ENCODE assay signal across 24 cellular contexts in the genomic region with DNA sequence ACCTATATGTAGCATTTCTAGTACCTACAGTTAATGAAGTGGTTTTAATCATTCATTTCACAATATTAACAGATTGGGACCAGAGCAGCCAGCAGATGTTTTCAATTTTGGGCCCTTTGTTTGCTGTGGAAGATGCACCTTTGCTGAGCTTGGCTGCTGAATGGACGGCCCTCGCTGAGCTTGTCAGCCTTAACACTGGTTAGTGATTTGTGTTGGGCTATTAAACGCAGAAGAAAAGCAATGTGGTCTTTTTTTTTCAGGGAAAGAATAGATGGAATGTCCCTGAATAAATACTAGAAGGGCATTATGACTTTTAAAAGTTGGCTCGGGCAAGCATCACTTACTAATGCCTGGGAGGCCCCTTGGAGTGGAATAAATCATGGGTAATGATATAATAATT.
DNase-seq lines count a peak whose midpoint lies in the region; ATAC-seq and TF ChIP-seq lines count a peak whose summit lies in the region.
"Had no signal": no experiment of that assay in that cellular context is flagged by ENCODE, and none has a peak within 500 bp of the region (broad histone marks: within the 10 kb centered on the region; RNA-seq: fewer than 3 reads in every experiment).

No MANE protein-coding gene starts in this region.

- H3K4me3 ChIP-seq in fibroblast of mammary gland (ENCODE audit: control insufficient read depth, low read depth, low read length): no peak overlapping the region
- H3K4me3 ChIP-seq: adrenal gland, heart right ventricle, spleen, tibial nerve had no signal

- intact Hi-C loops in activated naive CD4-positive, alpha-beta T cell treated with anti-CD3 and anti-CD28 coated beads for 36 hours (cut with micrococcal nuclease): no loop called here

- no peaks in the 10 kb centered on the region for H3K27me3 Mint-ChIP-seq in activated naive CD4-positive, alpha-beta T cell treated with anti-CD3 and anti-CD28 coated beads for 36 hours (ENCODE audit: low read depth)
- H3K27me3 Mint-ChIP-seq: activated CD4-positive, alpha-beta T cell treated with anti-CD3 and anti-CD28 coated beads, Interleukin-2, amount 10 ng/mL, durations not matched to agents 7 days and 5 days had no signal

- DNase-seq in COLO668 (lab: John Stamatoyannopoulos, UW; ENCODE audit: unreplicated experiment) (peak; percentile 15), NCI-H1092 treated with DMSO at 0.1 percent for 48 hours (lab: John Stamatoyannopoulos, UW) (peak; percentile 83), NCI-H69 (lab: John Stamatoyannopoulos, UW) (peak; percentile 87), fibroblast of mammary gland (ENCODE audit: low read depth) (peak; percentile 19), SKM-1 (lab: John Stamatoyannopoulos, UW; ENCODE audit: unreplicated experiment) (no peak)
- no peak for DNase-seq in activated naive CD4-positive, alpha-beta T cell treated with anti-CD3 and anti-CD28 coated beads for 36 hours
- DNase-seq in activated CD4-positive, alpha-beta T cell treated with anti-CD3 and anti-CD28 coated beads, Interleukin-2, amount 50 U/mL, for 1 hour: no peak
- DNase-seq: activated CD4-positive, alpha-beta T cell treated with anti-CD3 and anti-CD28 coated beads, Interleukin-2, amount 10 ng/mL, durations not matched to agents 7 days and 5 days; activated T-cell treated with anti-CD3 and anti-CD28 coated beads, Interleukin-2, amount 50 U/mL, for 4 hours; adrenal gland; DMS53; effector CD4-positive, alpha-beta T cell; GDM1; H9; heart right ventricle; NCI-H1436 treated with DMSO at 0.1 percent for 48 hours; NK-92 treated with Interleukin-12 subunit alpha and Interleukin-12 subunit beta, amount 100 ng/mL, for 24 hours; right cardiac atrium; spleen; SW 1271; T1000 had no signal

- no peaks in the 10 kb centered on the region for H3K36me3 Mint-ChIP-seq in activated naive CD4-positive, alpha-beta T cell treated with anti-CD3 and anti-CD28 coated beads for 36 hours (ENCODE audit: low read depth)
- H3K36me3 Mint-ChIP-seq: WTC11 had no signal

- no peak for TF ChIP-seq CTCF in fibroblast of mammary gland (conservative IDR thresholded peaks at IDR 0.05; ENCODE audit: control insufficient read depth, insufficient read depth, low read depth, low read length)

- no peak overlapping the region for H3K4me3 Mint-ChIP-seq in activated naive CD4-positive, alpha-beta T cell treated with anti-CD3 and anti-CD28 coated beads for 36 hours
- H3K4me3 Mint-ChIP-seq: activated CD4-positive, alpha-beta T cell treated with anti-CD3 and anti-CD28 coated beads, Interleukin-2, amount 10 ng/mL, durations not matched to agents 7 days and 5 days; activated T-cell treated with anti-CD3 and anti-CD28 coated beads, Interleukin-2, amount 50 U/mL, for 4 hours; H9; WTC11 had no signal

- H3K4me1 Mint-ChIP-seq in activated naive CD4-positive, alpha-beta T cell treated with anti-CD3 and anti-CD28 coated beads for 36 hours (ENCODE audit: low read depth): peaks cover 2% of the 10 kb centered on the region
- H3K4me1 Mint-ChIP-seq: H9, WTC11 had no signal

- CTCF ChIA-PET in activated naive CD4-positive, alpha-beta T cell treated with anti-CD3 and anti-CD28 coated beads for 36 hours (lab: Charles Lee): interaction anchor here (0.6 kb wide), 1 partner anchor 485 kb away, joined by 4 read pairs; no protein-coding TSS in a partner anchor

- ATAC-seq in HG03097 (IDR thresholded peaks at IDR 0.05; ENCODE audit: low FRiP score, unreplicated experiment): no peak
- ATAC-seq: activated T-cell treated with anti-CD3 and anti-CD28 coated beads, Interleukin-2, amount 50 U/mL, for 4 hours; heart right ventricle; right cardiac atrium; WTC11 had no signal

- H3K27ac Mint-ChIP-seq in activated naive CD4-positive, alpha-beta T cell treated with anti-CD3 and anti-CD28 coated beads for 36 hours: no peak overlapping the region
- H3K27ac Mint-ChIP-seq: activated CD4-positive, alpha-beta T cell treated with anti-CD3 and anti-CD28 coated beads, Interleukin-2, amount 10 ng/mL, durations not matched to agents 7 days and 5 days; H9; WTC11 had no signal

- peaks cover 3% of the 10 kb centered on the region for H3K9me3 Mint-ChIP-seq in activated naive CD4-positive, alpha-beta T cell treated with anti-CD3 and anti-CD28 coated beads for 36 hours
- H3K9me3 Mint-ChIP-seq: activated CD4-positive, alpha-beta T cell treated with anti-CD3 and anti-CD28 coated beads, Interleukin-2, amount 10 ng/mL, durations not matched to agents 7 days and 5 days; activated T-cell treated with anti-CD3 and anti-CD28 coated beads, Interleukin-2, amount 50 U/mL, for 4 hours; H9 had no signal

Comparison
In these comparisons a context has a peak if more than half of its experiments do, and no peak if none do; other contexts are left out.
1. DNase-seq: peak in COLO668 (single experiment), NCI-H1092 treated with DMSO at 0.1 percent for 48 hours (single experiment), NCI-H69 (single experiment) and fibroblast of mammary gland (single experiment); none in activated naive CD4-positive, alpha-beta T cell treated with anti-CD3 and anti-CD28 coated beads for 36 hours (single experiment), activated CD4-positive, alpha-beta T cell treated with anti-CD3 and anti-CD28 coated beads, Interleukin-2, amount 50 U/mL, for 1 hour (single experiment) and SKM-1 (single experiment).